In the genomic region with DNA sequence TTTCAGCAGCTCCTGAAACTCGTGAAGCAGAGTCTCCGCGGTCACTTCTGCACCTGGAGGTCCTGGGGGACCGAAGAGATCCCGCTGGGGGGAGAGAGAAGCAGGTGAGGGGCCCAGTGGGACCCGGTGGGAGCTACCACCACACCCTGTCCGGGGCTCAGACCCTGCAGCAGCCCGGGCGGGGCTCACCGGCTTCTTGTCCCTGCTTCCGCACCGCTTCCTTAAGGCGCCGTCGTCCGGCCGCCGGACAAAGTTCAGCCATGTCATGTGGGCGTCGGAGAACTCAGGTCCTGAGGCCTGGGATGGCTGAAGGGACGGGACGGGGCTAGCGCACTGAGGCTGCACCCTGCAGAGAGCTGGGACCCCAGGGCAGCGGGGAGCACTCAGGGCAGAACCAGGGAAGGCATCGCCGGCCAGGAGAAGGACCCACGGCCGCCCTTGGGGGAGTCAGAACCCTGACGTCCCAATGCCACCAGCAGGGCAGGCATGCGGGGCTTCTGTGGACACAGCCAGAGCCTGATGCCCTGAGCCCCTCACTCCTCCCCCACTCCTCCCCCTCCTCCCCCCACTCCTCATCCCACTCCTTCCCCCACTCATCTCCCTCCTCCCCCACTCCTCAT, we compare ENCODE assay signal across 1 cellular context.
TF ChIP-seq lines count a peak whose summit lies in the region.

No MANE protein-coding gene starts in this region.

TF ChIP-seq in GM23338, 12 proteins besides CTCF, POLR2A, EP300 and RAD21:
- TF ChIP-seq ZNF114 (CRISPR knock-in tag; IDR thresholded peaks at IDR 0.05) (no peak), STAT1 (IDR thresholded peaks at IDR 0.05; ENCODE audit: unreplicated experiment) (no peak), ZNF331 (CRISPR knock-in tag; IDR thresholded peaks at IDR 0.05; ENCODE audit: low read depth) (no peak), EZH2 (IDR thresholded peaks at IDR 0.05; ENCODE audit: low read depth, unreplicated experiment) (no peak)
- TF ChIP-seq, protein P1, sequence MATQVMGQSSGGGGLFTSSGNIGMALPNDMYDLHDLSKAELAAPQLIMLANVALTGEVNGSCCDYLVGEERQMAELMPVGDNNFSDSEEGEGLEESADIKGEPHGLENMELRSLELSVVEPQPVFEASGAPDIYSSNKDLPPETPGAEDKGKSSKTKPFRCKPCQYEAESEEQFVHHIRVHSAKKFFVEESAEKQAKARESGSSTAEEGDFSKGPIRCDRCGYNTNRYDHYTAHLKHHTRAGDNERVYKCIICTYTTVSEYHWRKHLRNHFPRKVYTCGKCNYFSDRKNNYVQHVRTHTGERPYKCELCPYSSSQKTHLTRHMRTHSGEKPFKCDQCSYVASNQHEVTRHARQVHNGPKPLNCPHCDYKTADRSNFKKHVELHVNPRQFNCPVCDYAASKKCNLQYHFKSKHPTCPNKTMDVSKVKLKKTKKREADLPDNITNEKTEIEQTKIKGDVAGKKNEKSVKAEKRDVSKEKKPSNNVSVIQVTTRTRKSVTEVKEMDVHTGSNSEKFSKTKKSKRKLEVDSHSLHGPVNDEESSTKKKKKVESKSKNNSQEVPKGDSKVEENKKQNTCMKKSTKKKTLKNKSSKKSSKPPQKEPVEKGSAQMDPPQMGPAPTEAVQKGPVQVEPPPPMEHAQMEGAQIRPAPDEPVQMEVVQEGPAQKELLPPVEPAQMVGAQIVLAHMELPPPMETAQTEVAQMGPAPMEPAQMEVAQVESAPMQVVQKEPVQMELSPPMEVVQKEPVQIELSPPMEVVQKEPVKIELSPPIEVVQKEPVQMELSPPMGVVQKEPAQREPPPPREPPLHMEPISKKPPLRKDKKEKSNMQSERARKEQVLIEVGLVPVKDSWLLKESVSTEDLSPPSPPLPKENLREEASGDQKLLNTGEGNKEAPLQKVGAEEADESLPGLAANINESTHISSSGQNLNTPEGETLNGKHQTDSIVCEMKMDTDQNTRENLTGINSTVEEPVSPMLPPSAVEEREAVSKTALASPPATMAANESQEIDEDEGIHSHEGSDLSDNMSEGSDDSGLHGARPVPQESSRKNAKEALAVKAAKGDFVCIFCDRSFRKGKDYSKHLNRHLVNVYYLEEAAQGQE (IDR thresholded peaks at IDR 0.05; ENCODE audit: unreplicated experiment), result no peak
